ENCODE assay signal across 12 cellular contexts in genomic region chr16:19809121-19809635, GRCh38.
DNase-seq lines count a peak whose midpoint lies in the region; TF ChIP-seq lines count a peak whose summit lies in the region.
"Had no signal": no experiment of that assay in that cellular context is flagged by ENCODE, and none has a peak within 500 bp of the region (broad histone marks: within the 10 kb centered on the region; RNA-seq: fewer than 3 reads in every experiment).

No MANE protein-coding gene starts in this region.

- no peak for TF ChIP-seq CTCF in breast epithelium (IDR thresholded peaks at IDR 0.05)
- no peak for TF ChIP-seq CTCF in MCF 10A (IDR thresholded peaks at IDR 0.05; ENCODE audit: unreplicated experiment)
- TF ChIP-seq CTCF in hepatocyte (IDR thresholded peaks at IDR 0.05; ENCODE audit: poor library complexity), result no peak
- no peak for TF ChIP-seq CTCF in stomach (IDR thresholded peaks at IDR 0.05)
- no peak for TF ChIP-seq CTCF in spleen (IDR thresholded peaks at IDR 0.05 in 8 of 11, conservative IDR thresholded peaks at IDR 0.05 in 3 of 11)
- no peak for TF ChIP-seq CTCF in progenitor cell of endocrine pancreas (IDR thresholded peaks at IDR 0.05; ENCODE audit: unreplicated experiment)

- H2AFZ ChIP-seq in hepatocyte, result no peak overlapping the region

- H3K4me1 Mint-ChIP-seq in MCF 10A (ENCODE audit: insufficient read depth, unreplicated experiment), result peaks cover 6% of the 10 kb centered on the region
- peaks cover 9% of the 10 kb centered on the region for H3K4me1 Mint-ChIP-seq in T-helper 2 cell treated with Interferon-gamma antibody and Interleukin-4, amounts not matched to agents 5 μg/mL and 100 μg/mL, for 36 hours (ENCODE audit: low read depth)
- H3K4me1 Mint-ChIP-seq in progenitor cell of endocrine pancreas (ENCODE audit: low read depth), result peaks cover 16% of the 10 kb centered on the region

- no peak overlapping the region for H3K4me2 ChIP-seq in hepatocyte

- no peaks in the 10 kb centered on the region for H3K79me2 ChIP-seq in hepatocyte

- POLR2A ChIA-PET in MCF 10A (lab: Yijun Ruan, JAX), result no interaction called here

- H3K27me3 Mint-ChIP-seq in MCF 10A (ENCODE audit: insufficient read depth, unreplicated experiment) (no peaks in the 10 kb centered on the region), progenitor cell of endocrine pancreas (no peaks in the 10 kb centered on the region)
- H3K27me3 Mint-ChIP-seq in T-helper 2 cell treated with Interferon-gamma antibody and Interleukin-4, amounts not matched to agents 5 μg/mL and 100 μg/mL, for 36 hours (ENCODE audit: low read depth), result no peaks in the 10 kb centered on the region
- H3K27me3 Mint-ChIP-seq: IgD-negative memory B cell had no signal

- H3K9me3 ChIP-seq in breast epithelium (peaks cover 0 to 9% of the 10 kb centered on the region in 2 donors), hepatocyte (ENCODE audit: low read depth) (no peaks in the 10 kb centered on the region), stomach (peaks cover 0 to 19% (median 2%) of the 10 kb centered on the region in 4 donors), spleen (peaks cover 0 to 36% (median 26%) of the 10 kb centered on the region in 8 donors)

- H3K4me3 ChIP-seq in breast epithelium, result no peak overlapping the region
- no peak overlapping the region for H3K4me3 ChIP-seq in hepatocyte
- no peak overlapping the region for H3K4me3 ChIP-seq in stomach
- H3K4me3 ChIP-seq in spleen, result no peak overlapping the region
- H3K4me3 ChIP-seq: upper lobe of left lung had no signal

- no peaks in the 10 kb centered on the region for H3K9me2 ChIP-seq in hepatocyte (replicated peaks; ENCODE audit: insufficient read depth)

- CTCF ChIA-PET in MCF 10A (lab: Yijun Ruan, JAX), result interaction anchor here (0.6 kb wide), 1 partner anchor 11 kb away, joined by 6 read pairs; no protein-coding TSS in a partner anchor

- no TSS peak for BruUV-seq in MCF 10A (replicated peaks; lab: Mats Ljungman, UMichigan)

- WGBS in hepatocyte (ENCODE audit: low lambda C conversion rate, missing lambda C conversion rate), result 87% methylated on average over 4 of the region's 4 CpGs
- WGBS in stomach, 5 donors, result 31 to 63% (median 41%) methylated on average over 4 of the region's 4 CpGs
- 44 to 64% (median 57%) methylated on average over 4 of the region's 4 CpGs for WGBS in spleen, 5 donors

- intact Hi-C loops in breast epithelium (cut with DNase I; ENCODE audit: low total_unique reads), result no loop called here
- intact Hi-C loops in MCF 10A (cut with micrococcal nuclease), result no loop called here
- intact Hi-C loops in stomach (cut with DNase I; ENCODE audit: low total_unique reads), result no loop called here
- intact Hi-C loops in spleen (cut with DNase I; ENCODE audit: low total_unique reads), result no loop called here

- H3K36me3 Mint-ChIP-seq in MCF 10A (ENCODE audit: insufficient read depth, unreplicated experiment) (no peaks in the 10 kb centered on the region), progenitor cell of endocrine pancreas (ENCODE audit: insufficient read depth) (peaks cover 23% of the 10 kb centered on the region)
- peaks cover 11% of the 10 kb centered on the region for H3K36me3 Mint-ChIP-seq in T-helper 2 cell treated with Interferon-gamma antibody and Interleukin-4, amounts not matched to agents 5 μg/mL and 100 μg/mL, for 36 hours (ENCODE audit: low read depth)

- H3K27ac ChIP-seq in breast epithelium (peak overlapping the region; percentile 8 to 25), hepatocyte (peak overlapping the region; percentile 87), stomach (peak overlapping the region; percentile 82 to 89 (median 84)), spleen (no peak overlapping the region)

- TF ChIP-seq POLR2A in breast epithelium (IDR thresholded peaks at IDR 0.05) (no peak), stomach (IDR thresholded peaks at IDR 0.05) (no peak), spleen (IDR thresholded peaks at IDR 0.05) (no peak)

- H3K4me1 ChIP-seq in breast epithelium (no peaks in the 10 kb centered on the region), hepatocyte (ENCODE audit: insufficient read depth) (peaks cover 16% of the 10 kb centered on the region), stomach (peaks cover 14 to 57% (median 36%) of the 10 kb centered on the region in 4 donors), spleen (peaks cover 0 to 13% (median 9%) of the 10 kb centered on the region in 6 donors)

- no peaks in the 10 kb centered on the region for H4K20me1 ChIP-seq in hepatocyte (ENCODE audit: insufficient read depth, poor library complexity, severe bottlenecking)

- no peaks in the 10 kb centered on the region for H3K27me3 ChIP-seq in breast epithelium
- H3K27me3 ChIP-seq in hepatocyte, result no peaks in the 10 kb centered on the region
- H3K27me3 ChIP-seq in stomach, result no peaks in the 10 kb centered on the region
- no peaks in the 10 kb centered on the region for H3K27me3 ChIP-seq in spleen (replicated peaks in 1 of 7)
- H3K27me3 ChIP-seq: upper lobe of left lung had no signal

- H3K27ac Mint-ChIP-seq in MCF 10A (ENCODE audit: low read depth, unreplicated experiment) (no peak overlapping the region), progenitor cell of endocrine pancreas (no peak overlapping the region)
- H3K27ac Mint-ChIP-seq in T-helper 2 cell treated with Interferon-gamma antibody and Interleukin-4, amounts not matched to agents 5 μg/mL and 100 μg/mL, for 36 hours, result no peak overlapping the region
- H3K27ac Mint-ChIP-seq: IgD-negative memory B cell had no signal

- H3K9me3 Mint-ChIP-seq in MCF 10A (ENCODE audit: unreplicated experiment) (peaks cover 8% of the 10 kb centered on the region), progenitor cell of endocrine pancreas (ENCODE audit: low read depth) (peaks cover 23% of the 10 kb centered on the region)
- peaks cover 19% of the 10 kb centered on the region for H3K9me3 Mint-ChIP-seq in T-helper 2 cell treated with Interferon-gamma antibody and Interleukin-4, amounts not matched to agents 5 μg/mL and 100 μg/mL, for 36 hours

- H3K36me3 ChIP-seq in breast epithelium, result no peaks in the 10 kb centered on the region
- H3K36me3 ChIP-seq in hepatocyte (replicated peaks; ENCODE audit: insufficient read depth, low read depth), result no peaks in the 10 kb centered on the region
- no peaks in the 10 kb centered on the region for H3K36me3 ChIP-seq in stomach
- H3K36me3 ChIP-seq in spleen, result no peaks in the 10 kb centered on the region
- H3K36me3 ChIP-seq: upper lobe of left lung had no signal

- H3K4me3 Mint-ChIP-seq in MCF 10A (ENCODE audit: unreplicated experiment), result no peak overlapping the region
- H3K4me3 Mint-ChIP-seq in T-helper 2 cell treated with Interferon-gamma antibody and Interleukin-4, amounts not matched to agents 5 μg/mL and 100 μg/mL, for 36 hours, result no peak overlapping the region
- H3K4me3 Mint-ChIP-seq in progenitor cell of endocrine pancreas (ENCODE audit: low read depth), result no peak overlapping the region

- no peak for DNase-seq in breast epithelium (ENCODE audit: low spot score in 2 of 2)
- DNase-seq in MCF 10A (ENCODE audit: unreplicated experiment), result no peak
- peak; percentile 72 for DNase-seq in SKM-1 treated with dmso at 0.1 percent for 144 hours (lab: John Stamatoyannopoulos, UW; ENCODE audit: unreplicated experiment)
- DNase-seq in hepatocyte (ENCODE audit: low spot score), result no peak
- DNase-seq in stomach, result peak; percentile 56
- no peak for DNase-seq in spleen
- DNase-seq in T-helper 2 cell treated with Interferon-gamma antibody and Interleukin-4, amounts not matched to agents 5 μg/mL and 100 μg/mL, for 36 hours (ENCODE audit: low spot score), result no peak
- no peak for DNase-seq in progenitor cell of endocrine pancreas (ENCODE audit: low spot score, unreplicated experiment)
- DNase-seq: activated T-cell treated with anti-CD3 and anti-CD28 coated beads, Interleukin-2, amount 50 U/mL, for 1 hour; NCI-H510A; upper lobe of left lung had no signal

- no peak for TF ChIP-seq EP300 in stomach (IDR thresholded peaks at IDR 0.05)

Comparison
In these comparisons a context has a peak if more than half of its experiments do, and no peak if none do; other contexts are left out.
1. DNase-seq: peak in SKM-1 treated with dmso at 0.1 percent for 144 hours (single experiment) and stomach (single experiment); none in breast epithelium (0 of 2), MCF 10A (single experiment), hepatocyte (single experiment), spleen (single experiment), T-helper 2 cell treated with Interferon-gamma antibody and Interleukin-4, amounts not matched to agents 5 μg/mL and 100 μg/mL, for 36 hours (single experiment) and progenitor cell of endocrine pancreas (single experiment).
2. H3K27ac ChIP-seq: peak in breast epithelium (2 of 2), hepatocyte (single experiment) and stomach (5 of 5); none in spleen (0 of 8).